In the genomic region with DNA sequence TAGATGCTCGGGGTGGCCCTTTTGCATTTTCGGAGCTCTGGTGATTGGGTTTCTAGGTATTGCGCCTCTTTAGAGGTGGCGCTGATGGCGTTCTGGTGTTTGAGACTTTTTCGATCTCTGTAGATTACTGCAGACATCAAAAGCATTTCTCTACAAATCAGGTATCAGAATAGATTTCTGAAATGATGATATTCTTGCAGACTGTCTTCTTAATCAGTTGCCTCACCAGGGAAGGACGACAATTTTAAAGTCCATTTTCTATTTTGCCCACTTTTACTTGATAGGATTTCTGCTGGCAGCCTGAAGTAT, we compare ENCODE assay signal across 9 cellular contexts.
DNase-seq lines count a peak whose midpoint lies in the region; ATAC-seq and TF ChIP-seq lines count a peak whose summit lies in the region.
"Had no signal": no experiment of that assay in that cellular context is flagged by ENCODE, and none has a peak within 500 bp of the region (broad histone marks: within the 10 kb centered on the region; RNA-seq: fewer than 3 reads in every experiment).

No MANE protein-coding gene starts in this region.

- H3K4me1 Mint-ChIP-seq in CD4-positive, alpha-beta memory T cell = peaks cover 5 to 25% (median 14%) of the 10 kb centered on the region in 4 donors
- H3K4me1 Mint-ChIP-seq in endodermal cell = peaks cover 14% of the 10 kb centered on the region
- peaks cover 7% of the 10 kb centered on the region for H3K4me1 Mint-ChIP-seq in progenitor cell of endocrine pancreas (ENCODE audit: low read depth)

- DNase-seq in CD4-positive, alpha-beta memory T cell = peak in 1 of 5 donors; percentile 17
- DNase-seq in Panc1 (ENCODE audit: low read depth, low spot score) (no peak), endodermal cell (no peak), progenitor cell of endocrine pancreas (ENCODE audit: low spot score, unreplicated experiment) (no peak), RKO (ENCODE audit: low spot score) (no peak), lower leg skin (ENCODE audit: low spot score in 2 of 2) (no peak)
- no peak for DNase-seq in NK-92 treated with Interleukin-12 subunit alpha and Interleukin-12 subunit beta, amount 100 ng/mL, for 24 hours (lab: John Stamatoyannopoulos, UW)
- DNase-seq: NCI-H226 had no signal

- H3K9me3 Mint-ChIP-seq in CD4-positive, alpha-beta memory T cell = peaks cover 0 to 1% (median 0%) of the 10 kb centered on the region in 8 donors
- no peaks in the 10 kb centered on the region for H3K9me3 Mint-ChIP-seq in endodermal cell
- no peaks in the 10 kb centered on the region for H3K9me3 Mint-ChIP-seq in progenitor cell of endocrine pancreas (ENCODE audit: low read depth)

- BruUV-seq in Panc1 (replicated peaks; lab: Mats Ljungman, UMichigan) = no TSS peak

- H3K36me3 Mint-ChIP-seq in CD4-positive, alpha-beta memory T cell = no peaks in the 10 kb centered on the region
- H3K36me3 Mint-ChIP-seq in endodermal cell (ENCODE audit: low read depth) = peaks cover 7% of the 10 kb centered on the region
- peaks cover 3% of the 10 kb centered on the region for H3K36me3 Mint-ChIP-seq in progenitor cell of endocrine pancreas (ENCODE audit: insufficient read depth)

- intact Hi-C loops in CD4-positive, alpha-beta memory T cell (cut with micrococcal nuclease) = loop anchor here (2.0 kb wide), 1 partner anchor 47 kb away; no protein-coding TSS in a partner anchor
- intact Hi-C loops in Panc1 (cut with micrococcal nuclease; ENCODE audit: unreplicated experiment) = no loop called here
- intact Hi-C loops in lower leg skin (cut with DNase I; ENCODE audit: low total_unique reads) = no loop called here

- H3K9ac ChIP-seq in endodermal cell (ENCODE audit: extremely low read depth, low read length, poor library complexity, severe bottlenecking) = no peak overlapping the region

- H3K27ac Mint-ChIP-seq in CD4-positive, alpha-beta memory T cell = peak overlapping the region; percentile 27 to 91 (median 86)
- H3K27ac Mint-ChIP-seq in endodermal cell (no peak overlapping the region), progenitor cell of endocrine pancreas (peak overlapping the region; percentile 69)

- H3K4me3 Mint-ChIP-seq in CD4-positive, alpha-beta memory T cell = peak overlapping the region; percentile 76 to 90 (median 86)
- H3K4me3 Mint-ChIP-seq in endodermal cell (peak overlapping the region; percentile 63), progenitor cell of endocrine pancreas (ENCODE audit: low read depth) (peak overlapping the region; percentile 79)

- H3K4me1 ChIP-seq in CD4-positive, alpha-beta memory T cell (ENCODE audit: insufficient read depth, low read length) = peaks cover 8% of the 10 kb centered on the region
- H3K4me1 ChIP-seq in Panc1 (ENCODE audit: control insufficient read depth, insufficient read depth, low read length) = 0 out of 2 replicates have a peak, but pooled peaks cover 3% of the 10 kb centered on the region
- peaks cover 7% of the 10 kb centered on the region for H3K4me1 ChIP-seq in endodermal cell (ENCODE audit: control insufficient read depth, insufficient read depth, low read length)

- ATAC-seq in Panc1 = 0 out of 2 replicates have a peak, but pooled peaks have one; percentile 1
- no peak for ATAC-seq in GM18502 (IDR thresholded peaks at IDR 0.05; ENCODE audit: poor library complexity, unreplicated experiment)

- H3K27me3 ChIP-seq in CD4-positive, alpha-beta memory T cell (ENCODE audit: insufficient read depth, low read length) = peaks cover 13% of the 10 kb centered on the region
- H3K27me3 ChIP-seq in Panc1 (ENCODE audit: control insufficient read depth, insufficient read depth, low read length) (peaks cover 6% of the 10 kb centered on the region; the same call in 1 of the 2 replicates), endodermal cell (ENCODE audit: control insufficient read depth, insufficient read depth, low read length, poor library complexity, severe bottlenecking) (peaks cover 14% of the 10 kb centered on the region)

- H3K27ac ChIP-seq in CD4-positive, alpha-beta memory T cell (ENCODE audit: low read depth, low read length) = no peak overlapping the region
- H3K27ac ChIP-seq in Panc1 (ENCODE audit: low read length) (no peak overlapping the region), endodermal cell (ENCODE audit: low read depth, low read length) (peak overlapping the region; percentile 8)

- POLR2A ChIA-PET in CD4-positive, alpha-beta memory T cell (lab: Charles Lee; ENCODE audit: partially characterized antibody) = interaction anchor here (0.6 to 2.5 kb wide), 7 partner anchors 24 to 46 kb away, joined by 3 to 22 read pairs (median 10); no protein-coding TSS in a partner anchor
- POLR2A ChIA-PET in Panc1 (lab: Charles Lee) = interaction anchor here (0.6 kb wide), 1 partner anchor 9 kb away, joined by 3 read pairs; no protein-coding TSS in a partner anchor

- CTCF ChIA-PET in CD4-positive, alpha-beta memory T cell (lab: Charles Lee; ENCODE audit: partially characterized antibody) = interaction anchor here (0.6 to 2.3 kb wide), 2 partner anchors 47 to 157 kb away, joined by 3 to 12 read pairs; no protein-coding TSS in a partner anchor
- CTCF ChIA-PET in Panc1 (lab: Charles Lee) = interaction anchor here (0.6 kb wide), 3 partner anchors 10 to 1302 kb away, joined by 3 to 6 read pairs (median 3); no protein-coding TSS in a partner anchor

- 0 out of 2 replicates have a peak, but pooled peaks have one; percentile 3 for TF ChIP-seq CTCF in Panc1 (IDR thresholded peaks at IDR 0.05)
- TF ChIP-seq CTCF in endodermal cell (conservative IDR thresholded peaks at IDR 0.05) = no peak
- no peak for TF ChIP-seq CTCF in progenitor cell of endocrine pancreas (IDR thresholded peaks at IDR 0.05; ENCODE audit: unreplicated experiment)
- TF ChIP-seq CTCF in lower leg skin (IDR thresholded peaks at IDR 0.05) = no peak

- no peaks in the 10 kb centered on the region for H3K9me3 ChIP-seq in CD4-positive, alpha-beta memory T cell (ENCODE audit: control insufficient read depth in 1 of 2, low read length in 2 of 2)
- H3K9me3 ChIP-seq in Panc1 (ENCODE audit: control insufficient read depth, insufficient read depth, low read depth, low read length) (no peaks in the 10 kb centered on the region), endodermal cell (ENCODE audit: control insufficient read depth, low read length) (no peaks in the 10 kb centered on the region)

- in situ Hi-C loops in Panc1 (cut with HindIII; ENCODE audit: low pct_unique_long_range_greater_than_20kb, low sequenced_read_pairs) = no loop called here

- no peaks in the 10 kb centered on the region for H3K36me3 ChIP-seq in CD4-positive, alpha-beta memory T cell (ENCODE audit: insufficient read depth, low read length)
- H3K36me3 ChIP-seq in Panc1 (ENCODE audit: control insufficient read depth, insufficient read depth, low read length) (no peaks in the 10 kb centered on the region; the same call in 1 of the 2 replicates), endodermal cell (ENCODE audit: control insufficient read depth, insufficient read depth, low read length) (peaks cover 7% of the 10 kb centered on the region)

- H3K27me3 Mint-ChIP-seq in CD4-positive, alpha-beta memory T cell = peaks cover 16 to 41% of the 10 kb centered on the region in 2 donors
- peaks cover 29% of the 10 kb centered on the region for H3K27me3 Mint-ChIP-seq in endodermal cell (ENCODE audit: insufficient read depth)
- peaks cover 36% of the 10 kb centered on the region for H3K27me3 Mint-ChIP-seq in progenitor cell of endocrine pancreas

- no peak for TF ChIP-seq POLR2A in lower leg skin (IDR thresholded peaks at IDR 0.05)

- 67 to 72% methylated on average over 3 to 7 of the region's 7 CpGs for WGBS in endodermal cell (ENCODE audit: insufficient coverage in 1 of 2, insufficient read length in 1 of 2), 2 experiments
- 21 to 24% methylated on average over 7 of the region's 7 CpGs for WGBS in lower leg skin, 2 donors

- H3K4me3 ChIP-seq in CD4-positive, alpha-beta memory T cell (ENCODE audit: low read length in 2 of 2) = no peak overlapping the region
- peak overlapping the region; percentile 40 to 46 for H3K4me3 ChIP-seq in Panc1 (ENCODE audit: low read depth in 2 of 2, low read length in 2 of 2)
- H3K4me3 ChIP-seq in endodermal cell (ENCODE audit: low read length) = peak overlapping the region; percentile 40
- H3K4me3 ChIP-seq in lower leg skin (ENCODE audit: low read depth, poor library complexity, severe bottlenecking) = no peak overlapping the region

Comparison
In these comparisons a context has a peak if more than half of its experiments do, and no peak if none do; other contexts are left out.
1. H3K4me3 ChIP-seq: peak in Panc1 (2 of 2) and endodermal cell (single experiment); none in CD4-positive, alpha-beta memory T cell (0 of 2) and lower leg skin (single experiment).
2. Peak in every context shown above with its lines, with median percentiles within 50 percentile points of each other: H3K4me3 Mint-ChIP-seq.